Comparison of ENCODE assay signal across 9 cellular contexts in the genomic region with DNA sequence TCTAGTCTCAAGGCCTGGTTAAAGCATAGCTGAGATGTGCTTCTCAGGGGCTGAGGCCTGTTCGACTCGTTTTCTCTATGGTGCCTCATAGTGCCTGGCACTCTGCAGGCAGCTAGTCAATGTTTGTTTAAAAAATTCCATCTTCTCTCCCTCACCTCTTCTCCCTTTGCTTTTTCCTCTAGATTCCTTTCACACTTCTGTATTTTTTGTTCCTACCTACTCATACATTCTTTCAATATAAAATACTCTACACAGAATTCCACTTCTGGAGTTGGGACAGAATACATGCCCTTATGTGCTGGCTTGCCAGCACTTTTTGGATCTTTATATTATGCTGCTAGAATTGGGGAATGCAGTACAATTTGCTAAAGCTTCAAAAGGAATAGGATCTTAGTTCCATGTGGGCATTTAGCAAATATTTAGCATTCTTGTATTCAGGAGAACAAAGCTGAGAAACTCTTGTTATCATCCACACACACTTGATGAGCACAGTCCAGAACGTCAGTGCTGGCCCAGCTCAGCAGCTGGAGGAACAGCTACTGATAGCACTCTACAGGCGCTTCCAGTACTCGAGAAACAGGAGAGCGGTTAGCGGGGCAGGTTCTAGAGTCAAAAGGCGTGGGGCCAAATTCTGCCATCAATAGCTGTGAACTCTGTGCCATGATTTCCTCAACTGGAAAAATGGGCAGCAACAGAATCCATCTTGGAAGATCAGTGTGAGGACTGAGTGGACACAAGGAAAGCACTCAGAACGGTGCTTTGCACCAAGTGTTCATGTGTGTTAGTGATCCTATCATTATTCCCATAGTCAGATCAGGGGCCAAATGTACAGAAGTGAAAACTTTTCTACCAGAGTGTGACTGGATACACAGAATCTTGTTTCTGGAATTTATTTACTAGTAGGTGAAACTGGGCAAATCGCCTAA. TPM values are rescaled to one million over a fixed set of nuclear protein-coding genes. Genes with fewer than 3 reads are reported as not detected.
DNase-seq lines count a peak whose midpoint lies in the region; TF ChIP-seq lines count a peak whose summit lies in the region.
"Had no signal": no experiment of that assay in that cellular context is flagged by ENCODE, and none has a peak within 500 bp of the region (broad histone marks: within the 10 kb centered on the region; RNA-seq: fewer than 3 reads in every experiment).

No MANE protein-coding gene starts in this region.

- no peak overlapping the region for H3K4me3 ChIP-seq in suprapubic skin

- DNase-seq in DMS53 (lab: John Stamatoyannopoulos, UW) = peak; percentile 44
- DNase-seq in DMS53 treated with DMSO at 0.1 percent for 48 hours (lab: John Stamatoyannopoulos, UW; ENCODE audit: unreplicated experiment) = no peak
- DNase-seq in amniotic epithelial cell (ENCODE audit: low read depth) = peak; percentile 72
- DNase-seq in iris pigment epithelial cell (ENCODE audit: low read depth) = peak; percentile 62
- DNase-seq in suprapubic skin (ENCODE audit: low spot score in 2 of 2) = no peak
- no peak for DNase-seq in NCI-H748 (lab: John Stamatoyannopoulos, UW; ENCODE audit: unreplicated experiment)
- DNase-seq in NCI-H2029 treated with DMSO at 0.1 percent for 48 hours (lab: John Stamatoyannopoulos, UW) = no peak
- no peak for DNase-seq in stimulated activated naive CD4-positive, alpha-beta T cell (lab: John Stamatoyannopoulos, UW)
- DNase-seq: NCI-H2171 had no signal

- no peaks in the 10 kb centered on the region for H3K27me3 ChIP-seq in suprapubic skin

- no peak for TF ChIP-seq EP300 in suprapubic skin (IDR thresholded peaks at IDR 0.05)

- H3K27ac ChIP-seq in suprapubic skin = peak overlapping the region; percentile 61

- 43% methylated on average over 10 of the region's 10 CpGs for WGBS in suprapubic skin

- TF ChIP-seq POLR2A in suprapubic skin (IDR thresholded peaks at IDR 0.05) = no peak

- no peaks in the 10 kb centered on the region for H3K36me3 ChIP-seq in suprapubic skin

- H3K9me3 ChIP-seq in suprapubic skin = no peaks in the 10 kb centered on the region

- TF ChIP-seq CTCF in suprapubic skin (IDR thresholded peaks at IDR 0.05) = no peak

- peaks cover 65% of the 10 kb centered on the region for H3K4me1 ChIP-seq in suprapubic skin

RNA-seq across cellular contexts. Expression of a gene that starts 3.4 kb away (rescaled TPM):
- total RNA-seq in suprapubic skin = 10 to 100 TPM; 51.4 to 87.4 (median 62.3) TPM

RNA-seq across cellular contexts. Expression of a gene that starts 8.4 kb away (rescaled TPM):
- 100 to 1,000 TPM in 1 of 4 donors, 10 to 100 TPM in 3; 73.0 to 100 (median 76.8) TPM for total RNA-seq in suprapubic skin

RNA-seq across cellular contexts. Expression of a gene that starts 15.6 kb away (rescaled TPM):
- 10 to 100 TPM; 15.6 to 56.2 (median 36.7) TPM for total RNA-seq in suprapubic skin

RNA-seq across cellular contexts. Expression of a gene that starts 40.9 kb away (rescaled TPM):
- total RNA-seq in suprapubic skin = 10 to 100 TPM in 3 of 4 donors, 1 to 10 TPM in 1; 9.9 to 25.7 (median 15.4) TPM

RNA-seq across cellular contexts. Expression of a gene that starts 41.1 kb away (rescaled TPM):
- total RNA-seq in suprapubic skin = 1 to 10 TPM in 3 of 4 donors, under 1 TPM in 1; 0.89 to 6.2 (median 2.2) TPM

Comparison
In these comparisons a context has a peak if more than half of its experiments do, and no peak if none do; other contexts are left out.
1. DNase-seq: peak in DMS53 (single experiment), amniotic epithelial cell (single experiment) and iris pigment epithelial cell (single experiment); none in DMS53 treated with DMSO at 0.1 percent for 48 hours (single experiment), suprapubic skin (0 of 2), NCI-H748 (single experiment), NCI-H2029 treated with DMSO at 0.1 percent for 48 hours (single experiment) and stimulated activated naive CD4-positive, alpha-beta T cell (0 of 6).